ENCODE assay signal across 2 cellular contexts in genomic region chr13:55493297-55493696, GRCh38.
TF ChIP-seq lines count a peak whose summit lies in the region.

No MANE protein-coding gene starts in this region.

TF ChIP-seq in HepG2, 621 proteins besides CTCF, POLR2A, EP300 and RAD21 (continued from another document):
- peak; percentile 50 to 57; a peak in 3 of 4 replicates for TF ChIP-seq MAFK (conservative IDR thresholded peaks at IDR 0.05 in 1 of 2, IDR thresholded peaks at IDR 0.05 in 1 of 2; ENCODE audit: low read length in 2 of 2)

TF ChIP-seq in A549, 52 proteins besides CTCF, POLR2A, EP300 and RAD21 (continued from another document):
- TF ChIP-seq ELK1 (IDR thresholded peaks at IDR 0.05; ENCODE audit: low read depth, low read length) (no peak), HDAC2 (IDR thresholded peaks at IDR 0.05) (no peak), MAFK (IDR thresholded peaks at IDR 0.05; ENCODE audit: partially characterized antibody) (peak; percentile 10), NR3C1 (IDR thresholded peaks at IDR 0.05) (no peak), SMC3 (IDR thresholded peaks at IDR 0.05) (no peak)
